Comparison of ENCODE assay signal across 30 cellular contexts in the genomic region with DNA sequence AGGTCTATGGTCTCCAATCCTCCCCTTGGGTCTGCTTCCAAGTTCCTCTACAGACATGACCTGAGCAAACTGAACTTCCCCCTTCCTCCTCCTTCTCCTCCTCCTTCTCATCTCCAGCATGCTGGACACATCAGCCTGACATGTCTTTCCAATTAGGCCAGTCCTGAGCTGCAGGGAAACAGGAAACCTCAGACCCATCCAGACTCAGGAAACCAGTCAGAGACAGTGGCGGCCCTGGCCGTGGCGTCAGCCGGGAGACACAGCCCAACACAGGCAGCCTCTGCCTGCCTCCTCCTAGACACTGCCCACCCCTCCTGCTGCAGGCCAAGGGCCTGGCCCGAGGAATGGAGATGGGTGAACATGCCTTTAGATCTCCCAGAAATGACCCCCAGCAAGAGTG.
"Had no signal": no experiment of that assay in that cellular context is flagged by ENCODE, and none has a peak within 500 bp of the region (broad histone marks: within the 10 kb centered on the region; RNA-seq: fewer than 3 reads in every experiment).

No MANE protein-coding gene starts in this region.

- DNase-seq: activated CD4-positive, alpha-beta memory T cell treated with anti-CD3 and anti-CD28 coated beads, Interleukin-2, amount 10 ng/mL, durations not matched to agents 7 days and 5 days; activated CD4-positive, alpha-beta T cell treated with anti-CD3 and anti-CD28 coated beads for 1 hour; activated CD4-positive, alpha-beta T cell treated with anti-CD3 and anti-CD28 coated beads for 48 hours; activated CD4-positive, CD25-positive, alpha-beta regulatory T cell; activated CD8-positive, alpha-beta memory T cell treated with anti-CD3 and anti-CD28 coated beads for 24 hours; activated CD8-positive, alpha-beta memory T cell treated with anti-CD3 and anti-CD28 coated beads, Interleukin-2, amount 10 ng/mL, durations not matched to agents 7 days and 5 days; activated CD8-positive, alpha-beta memory T cell treated with anti-CD3 and anti-CD28 coated beads, Interleukin-2, amount 50 U/mL, for 48 hours; activated effector memory CD4-positive, alpha-beta T cell treated with anti-CD3 and anti-CD28 coated beads, Interleukin-2, amount 50 U/mL, for 16 hours; activated naive CD4-positive, alpha-beta T cell; activated naive CD4-positive, alpha-beta T cell treated with anti-CD3 and anti-CD28 coated beads, Interleukin-2, amount 50 U/mL, for 16 hours; activated naive CD8-positive, alpha-beta T cell treated with anti-CD3 and anti-CD28 coated beads, Interleukin-2, amount 10 ng/mL, durations not matched to agents 7 days and 5 days; activated T-cell treated with anti-CD3 and anti-CD28 coated beads, Interleukin-2, amount 50 U/mL, for 48 hours; amygdala; central memory CD4-positive, alpha-beta T cell; MM.1S; MV-4-11; NCI-H1436 treated with DMSO at 0.1 percent for 48 hours; NCI-H1694 treated with DMSO at 0.1 percent for 48 hours; NCI-H2171; NCI-H526; NK-92 treated with Interleukin-12 subunit alpha and Interleukin-12 subunit beta, amount 100 ng/mL, for 24 hours; PC-9; Right ventricle myocardium superior; SW 1271; T-helper 1 cell; T-helper 2 cell; T-helper 9 cell; WERI-Rb-1 had no signal

- H3K36me3 Mint-ChIP-seq: activated CD8-positive, alpha-beta memory T cell treated with anti-CD3 and anti-CD28 coated beads, Interleukin-2, amount 10 ng/mL, durations not matched to agents 7 days and 5 days; activated naive CD8-positive, alpha-beta T cell treated with anti-CD3 and anti-CD28 coated beads, Interleukin-2, amount 10 ng/mL, durations not matched to agents 7 days and 5 days; brain had no signal

- H3K4me1 Mint-ChIP-seq: activated CD4-positive, alpha-beta memory T cell treated with anti-CD3 and anti-CD28 coated beads, Interleukin-2, amount 10 ng/mL, durations not matched to agents 7 days and 5 days; activated naive CD8-positive, alpha-beta T cell treated with anti-CD3 and anti-CD28 coated beads, Interleukin-2, amount 10 ng/mL, durations not matched to agents 7 days and 5 days; activated T-helper 17 cell treated with anti-CD3 and anti-CD28 coated beads, Interleukin-2, amount 50 U/mL, for 72 hours; brain had no signal

- H2AFZ ChIP-seq: PC-9 had no signal

- H3K4me2 ChIP-seq: PC-9 had no signal

- H3K4me3 ChIP-seq: PC-9 had no signal

- H3K27ac ChIP-seq: PC-9, WERI-Rb-1 had no signal

- H3K9me3 Mint-ChIP-seq: activated naive CD8-positive, alpha-beta T cell treated with anti-CD3 and anti-CD28 coated beads, Interleukin-2, amount 10 ng/mL, durations not matched to agents 7 days and 5 days had no signal

- H3K27me3 Mint-ChIP-seq: activated CD4-positive, alpha-beta memory T cell treated with anti-CD3 and anti-CD28 coated beads, Interleukin-2, amount 10 ng/mL, durations not matched to agents 7 days and 5 days; activated CD8-positive, alpha-beta memory T cell treated with anti-CD3 and anti-CD28 coated beads, Interleukin-2, amount 10 ng/mL, durations not matched to agents 7 days and 5 days; activated naive CD8-positive, alpha-beta T cell treated with anti-CD3 and anti-CD28 coated beads, Interleukin-2, amount 10 ng/mL, durations not matched to agents 7 days and 5 days; activated T-helper 17 cell treated with anti-CD3 and anti-CD28 coated beads, Interleukin-2, amount 50 U/mL, for 72 hours had no signal

- H3K36me3 ChIP-seq: WERI-Rb-1 had no signal

- H3K27ac Mint-ChIP-seq: activated CD4-positive, alpha-beta memory T cell treated with anti-CD3 and anti-CD28 coated beads, Interleukin-2, amount 10 ng/mL, durations not matched to agents 7 days and 5 days; activated CD8-positive, alpha-beta memory T cell treated with anti-CD3 and anti-CD28 coated beads, Interleukin-2, amount 10 ng/mL, durations not matched to agents 7 days and 5 days; activated naive CD8-positive, alpha-beta T cell treated with anti-CD3 and anti-CD28 coated beads, Interleukin-2, amount 10 ng/mL, durations not matched to agents 7 days and 5 days; activated T-helper 17 cell treated with anti-CD3 and anti-CD28 coated beads, Interleukin-2, amount 50 U/mL, for 72 hours; brain had no signal

- H3K4me3 Mint-ChIP-seq: activated CD4-positive, alpha-beta memory T cell treated with anti-CD3 and anti-CD28 coated beads, Interleukin-2, amount 10 ng/mL, durations not matched to agents 7 days and 5 days; activated CD8-positive, alpha-beta memory T cell treated with anti-CD3 and anti-CD28 coated beads, Interleukin-2, amount 10 ng/mL, durations not matched to agents 7 days and 5 days; activated naive CD8-positive, alpha-beta T cell treated with anti-CD3 and anti-CD28 coated beads, Interleukin-2, amount 10 ng/mL, durations not matched to agents 7 days and 5 days; activated T-helper 17 cell treated with anti-CD3 and anti-CD28 coated beads, Interleukin-2, amount 50 U/mL, for 72 hours; brain had no signal

- ATAC-seq: activated CD8-positive, alpha-beta memory T cell treated with anti-CD3 and anti-CD28 coated beads, Interleukin-2, amount 10 ng/mL, durations not matched to agents 7 days and 5 days; activated T-helper 17 cell treated with anti-CD3 and anti-CD28 coated beads, Interleukin-2, amount 50 U/mL, for 72 hours had no signal
